In the genomic region with DNA sequence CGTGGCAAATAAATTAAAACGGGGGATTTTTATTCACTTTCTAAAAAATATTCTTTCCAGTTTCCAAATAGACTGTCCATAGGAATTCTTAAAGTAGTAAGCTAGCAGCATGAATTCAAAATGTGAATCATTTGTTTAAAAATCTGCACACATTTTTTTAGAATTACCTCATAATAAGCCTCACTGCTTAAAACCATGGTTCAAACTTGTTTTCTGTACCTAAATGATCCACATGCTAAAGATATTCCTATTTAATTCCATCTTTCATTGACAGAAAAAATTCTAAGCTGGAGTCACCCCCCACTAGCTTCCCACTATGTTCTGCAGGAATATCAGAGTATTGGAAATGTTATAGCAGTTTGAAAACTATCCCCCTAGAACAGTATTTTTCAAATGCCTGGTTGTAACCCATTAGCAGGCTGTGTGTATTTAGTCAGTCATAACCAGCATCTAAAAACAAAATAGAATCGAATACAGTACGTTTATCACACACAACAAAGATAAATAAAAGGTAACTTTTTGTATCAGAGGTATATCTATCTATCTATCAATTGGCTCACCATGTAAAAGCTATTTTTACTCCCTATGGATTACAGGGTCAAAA, we compare ENCODE assay signal across 1 cellular context.
TF ChIP-seq lines count a peak whose summit lies in the region.

No MANE protein-coding gene starts in this region.

TF ChIP-seq in SK-N-SH treated with all-trans-retinoic acid at 6 μM for 48 hours, 23 proteins besides CTCF, POLR2A, EP300 and RAD21 (continued from another document):
- TF ChIP-seq, protein P1, sequence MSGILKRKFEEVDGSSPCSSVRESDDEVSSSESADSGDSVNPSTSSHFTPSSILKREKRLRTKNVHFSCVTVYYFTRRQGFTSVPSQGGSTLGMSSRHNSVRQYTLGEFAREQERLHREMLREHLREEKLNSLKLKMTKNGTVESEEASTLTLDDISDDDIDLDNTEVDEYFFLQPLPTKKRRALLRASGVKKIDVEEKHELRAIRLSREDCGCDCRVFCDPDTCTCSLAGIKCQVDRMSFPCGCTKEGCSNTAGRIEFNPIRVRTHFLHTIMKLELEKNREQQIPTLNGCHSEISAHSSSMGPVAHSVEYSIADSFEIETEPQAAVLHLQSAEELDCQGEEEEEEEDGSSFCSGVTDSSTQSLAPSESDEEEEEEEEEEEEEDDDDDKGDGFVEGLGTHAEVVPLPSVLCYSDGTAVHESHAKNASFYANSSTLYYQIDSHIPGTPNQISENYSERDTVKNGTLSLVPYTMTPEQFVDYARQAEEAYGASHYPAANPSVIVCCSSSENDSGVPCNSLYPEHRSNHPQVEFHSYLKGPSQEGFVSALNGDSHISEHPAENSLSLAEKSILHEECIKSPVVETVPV (CRISPR knock-in tag; IDR thresholded peaks at IDR 0.05) = no peak
- TF ChIP-seq PPARA (CRISPR knock-in tag; IDR thresholded peaks at IDR 0.05; ENCODE audit: borderline replicate concordance) (no peak), CSDC2 (CRISPR knock-in tag; IDR thresholded peaks at IDR 0.05) (no peak), ZC3H10 (CRISPR knock-in tag; IDR thresholded peaks at IDR 0.05) (no peak), TCF4 (CRISPR knock-in tag; IDR thresholded peaks at IDR 0.05; ENCODE audit: borderline replicate concordance) (no peak), SNAI2 (CRISPR knock-in tag; IDR thresholded peaks at IDR 0.05) (no peak), OSR1 (CRISPR knock-in tag; IDR thresholded peaks at IDR 0.05) (no peak), ZNF565 (CRISPR knock-in tag; conservative IDR thresholded peaks at IDR 0.05; ENCODE audit: low read depth) (no peak), ESRRG (CRISPR knock-in tag; IDR thresholded peaks at IDR 0.05) (no peak)
TF ChIP-seq in SK-N-SH treated with all-trans-retinoic acid at 6 μM for 48 hours: peak in this region for 0.
